19 cellular contexts compared by ENCODE assay signal in genomic region chr5:42621242-42621641, GRCh38.
DNase-seq lines count a peak whose midpoint lies in the region; ATAC-seq, FAIRE-seq and TF ChIP-seq lines count a peak whose summit lies in the region.
"Had no signal": no experiment of that assay in that cellular context is flagged by ENCODE, and none has a peak within 500 bp of the region (broad histone marks: within the 10 kb centered on the region; RNA-seq: fewer than 3 reads in every experiment).

No MANE protein-coding gene starts in this region.

- peaks cover 3% of the 10 kb centered on the region for H3K9me3 Mint-ChIP-seq in activated B cell treated with CpG ODN at 0.5 μM for 24 hours
- H3K9me3 Mint-ChIP-seq: activated T-helper 2 cell treated with anti-CD3 and anti-CD28 coated beads, Interferon-gamma antibody, Interleukin-2, Interleukin-4, amounts not matched to agents 10 μg/mL and 5 μg/mL and 100 μg/mL, durations not matched to agents 14 hours and 24 hours and 36 hours; neural crest cell had no signal

- peaks cover 3% of the 10 kb centered on the region for H3K36me3 Mint-ChIP-seq in activated B cell treated with CpG ODN at 0.5 μM for 24 hours (ENCODE audit: low read depth)

- peak overlapping the region; percentile 91 for H3K27ac Mint-ChIP-seq in activated B cell treated with CpG ODN at 0.5 μM for 24 hours
- H3K27ac Mint-ChIP-seq: activated T-helper 2 cell treated with anti-CD3 and anti-CD28 coated beads, Interferon-gamma antibody, Interleukin-2, Interleukin-4, amounts not matched to agents 10 μg/mL and 5 μg/mL and 100 μg/mL, durations not matched to agents 14 hours and 24 hours and 36 hours had no signal

- no peak overlapping the region for H2AFZ ChIP-seq in hepatocyte

- H3K9me3 ChIP-seq in HEK293 (ENCODE audit: control insufficient read depth, insufficient read depth, low read depth, low read length) (no peaks in the 10 kb centered on the region), mesodermal cell (ENCODE audit: control insufficient read depth, low read length) (no peaks in the 10 kb centered on the region), stomach (no peaks in the 10 kb centered on the region), hepatocyte (ENCODE audit: low read depth) (no peaks in the 10 kb centered on the region)
- H3K9me3 ChIP-seq: adrenal gland, testis had no signal

- CTCF ChIA-PET in HEK293 (lab: Yijun Ruan, JAX) (no interaction called here), activated B cell treated with CpG ODN at 0.5 μM for 24 hours (lab: Charles Lee) (interaction anchor here (0.9 kb wide), 1 partner anchor 38 kb away, joined by 3 read pairs; no protein-coding TSS in a partner anchor)

- H3K36me3 ChIP-seq in HEK293 (ENCODE audit: control insufficient read depth in 2 of 2, insufficient read depth in 1 of 2, low read length in 2 of 2) (no peaks in the 10 kb centered on the region), mesodermal cell (ENCODE audit: control insufficient read depth, insufficient read depth, low read length) (no peaks in the 10 kb centered on the region), stomach (no peaks in the 10 kb centered on the region), hepatocyte (replicated peaks; ENCODE audit: insufficient read depth, low read depth) (no peaks in the 10 kb centered on the region)
- H3K36me3 ChIP-seq: adrenal gland had no signal

- H3K4me3 ChIP-seq in HEK293 (ENCODE audit: low read depth, low read length) (no peak overlapping the region), mesodermal cell (ENCODE audit: extremely low read depth, insufficient read depth, low read length, poor library complexity, severe bottlenecking) (no peak overlapping the region), stomach (no peak overlapping the region), hepatocyte (no peak overlapping the region)
- H3K4me3 ChIP-seq: adrenal gland, testis had no signal

- ATAC-seq in activated B cell treated with CpG ODN at 0.5 μM for 24 hours (ENCODE audit: low read depth), result peak; percentile 77

- FAIRE-seq in H54 (lab: Jason Lieb, UNC), result no peak

- H3K4me1 Mint-ChIP-seq in activated B cell treated with CpG ODN at 0.5 μM for 24 hours, result peaks cover 47% of the 10 kb centered on the region

- POLR2A ChIA-PET in HEK293 (lab: Yijun Ruan, JAX) (no interaction called here), activated B cell treated with CpG ODN at 0.5 μM for 24 hours (lab: Charles Lee) (interaction anchor here (0.5 to 0.8 kb wide), 3 partner anchors 9 to 500 kb away, joined by 3 read pairs; no protein-coding TSS in a partner anchor)

- DNase-seq in activated B cell treated with CpG ODN at 0.5 μM for 24 hours (no peak), stomach (no peak), NCI-H1694 treated with DMSO at 0.1 percent for 48 hours (lab: John Stamatoyannopoulos, UW) (no peak), hepatocyte (ENCODE audit: low spot score) (no peak), H54 (ENCODE audit: insufficient read length, low spot score) (no peak)
- DNase-seq in activated CD8-positive, alpha-beta memory T cell treated with anti-CD3 and anti-CD28 coated beads, Interleukin-2, amount 50 U/mL, for 48 hours, result no peak
- DNase-seq: activated CD4-positive, CD25-positive, alpha-beta regulatory T cell; adrenal gland; DMS 273 treated with DMSO at 0.1 percent for 48 hours; effector CD8-positive, alpha-beta T cell; kidney glomerular epithelial cell; NCI-H526 treated with DMSO at 0.1 percent for 48 hours; retina; stimulated activated CD4-positive, alpha-beta T cell treated with anti-CD3 and anti-CD28 coated beads, Interleukin-2, amount 100 ng/mL, for 24 hours; testis had no signal

- peaks cover 2% of the 10 kb centered on the region for H3K27me3 Mint-ChIP-seq in activated B cell treated with CpG ODN at 0.5 μM for 24 hours

- no peak for TF ChIP-seq EP300 in stomach (IDR thresholded peaks at IDR 0.05)

- intact Hi-C loops in activated B cell treated with CpG ODN at 0.5 μM for 24 hours (cut with micrococcal nuclease), result no loop called here
- intact Hi-C loops in stomach (cut with DNase I; ENCODE audit: low total_unique reads), result no loop called here

- no peaks in the 10 kb centered on the region for H4K20me1 ChIP-seq in hepatocyte (ENCODE audit: insufficient read depth, poor library complexity, severe bottlenecking)

- peaks cover 4% of the 10 kb centered on the region for H3K79me2 ChIP-seq in hepatocyte

- H3K27me3 ChIP-seq in stomach (no peaks in the 10 kb centered on the region), hepatocyte (no peaks in the 10 kb centered on the region)
- H3K27me3 ChIP-seq: adrenal gland, testis had no signal

- peak overlapping the region; percentile 56 for H3K4me3 Mint-ChIP-seq in activated B cell treated with CpG ODN at 0.5 μM for 24 hours
- H3K4me3 Mint-ChIP-seq: neural crest cell had no signal

- 89 to 90% methylated on average over 1 of the region's 3 CpGs for WGBS in mesodermal cell (ENCODE audit: insufficient coverage in 2 of 2), 2 experiments
- WGBS in stomach, 5 donors, result 64 to 70% (median 65%) methylated on average over 3 of the region's 3 CpGs
- 67% methylated on average over 3 of the region's 3 CpGs for whole genome bisulfite sequencing in hepatocyte (ENCODE audit: low lambda C conversion rate, missing lambda C conversion rate)

- H3K4me1 ChIP-seq in HEK293 (ENCODE audit: control insufficient read depth, insufficient read depth, low read length) (peaks cover 4% of the 10 kb centered on the region), mesodermal cell (ENCODE audit: control insufficient read depth, insufficient read depth, low read length, poor library complexity, severe bottlenecking) (peaks cover 15% of the 10 kb centered on the region), stomach (peaks cover 0 to 26% (median 12%) of the 10 kb centered on the region in 4 donors), hepatocyte (ENCODE audit: insufficient read depth) (peaks cover 9% of the 10 kb centered on the region)

- TF ChIP-seq CTCF in HEK293 (tag by site-specific recombination; IDR thresholded peaks at IDR 0.05) (no peak), activated B cell treated with CpG ODN at 0.5 μM for 24 hours (IDR thresholded peaks at IDR 0.05) (no peak), stomach (IDR thresholded peaks at IDR 0.05) (no peak), hepatocyte (IDR thresholded peaks at IDR 0.05; ENCODE audit: poor library complexity) (no peak)

- TF ChIP-seq POLR2A in stomach (IDR thresholded peaks at IDR 0.05) (no peak), H54 (IDR thresholded peaks at IDR 0.05; ENCODE audit: low read depth, low read length) (no peak)

- H3K27ac ChIP-seq in HEK293 (ENCODE audit: extremely low read depth, low read depth, low read length) (peak overlapping the region; percentile 0; the same call in 1 of the 2 replicates), mesodermal cell (ENCODE audit: low read depth, low read length, severe bottlenecking) (peak overlapping the region; percentile 37), stomach (peak overlapping the region in 3 of 5 donors; percentile 37 to 50 (median 37)), hepatocyte (no peak overlapping the region)
- H3K27ac ChIP-seq: testis had no signal

- no peak overlapping the region for H3K4me2 ChIP-seq in hepatocyte

- no peaks in the 10 kb centered on the region for H3K9me2 ChIP-seq in hepatocyte (replicated peaks; ENCODE audit: insufficient read depth)

TF ChIP-seq in HEK293, 187 proteins besides CTCF, POLR2A, EP300 and RAD21 (continues in another document):
- no peak for TF ChIP-seq ZNF354C (tag by site-specific recombination; IDR thresholded peaks at IDR 0.05; ENCODE audit: borderline replicate concordance, low read depth)
- no peak for TF ChIP-seq ZNF175 (tag by site-specific recombination; IDR thresholded peaks at IDR 0.05)
- TF ChIP-seq OSR2 (tag by site-specific recombination; IDR thresholded peaks at IDR 0.05), result no peak
- TF ChIP-seq ZNF426 (tag by site-specific recombination; IDR thresholded peaks at IDR 0.05), result no peak
- TF ChIP-seq MYNN (tag by site-specific recombination; IDR thresholded peaks at IDR 0.05; ENCODE audit: borderline replicate concordance), result no peak
- no peak for TF ChIP-seq ZBTB10 (tag by site-specific recombination; IDR thresholded peaks at IDR 0.05)
- no peak for TF ChIP-seq ZNF548 (tag by site-specific recombination; IDR thresholded peaks at IDR 0.05)
- TF ChIP-seq, protein P1, sequence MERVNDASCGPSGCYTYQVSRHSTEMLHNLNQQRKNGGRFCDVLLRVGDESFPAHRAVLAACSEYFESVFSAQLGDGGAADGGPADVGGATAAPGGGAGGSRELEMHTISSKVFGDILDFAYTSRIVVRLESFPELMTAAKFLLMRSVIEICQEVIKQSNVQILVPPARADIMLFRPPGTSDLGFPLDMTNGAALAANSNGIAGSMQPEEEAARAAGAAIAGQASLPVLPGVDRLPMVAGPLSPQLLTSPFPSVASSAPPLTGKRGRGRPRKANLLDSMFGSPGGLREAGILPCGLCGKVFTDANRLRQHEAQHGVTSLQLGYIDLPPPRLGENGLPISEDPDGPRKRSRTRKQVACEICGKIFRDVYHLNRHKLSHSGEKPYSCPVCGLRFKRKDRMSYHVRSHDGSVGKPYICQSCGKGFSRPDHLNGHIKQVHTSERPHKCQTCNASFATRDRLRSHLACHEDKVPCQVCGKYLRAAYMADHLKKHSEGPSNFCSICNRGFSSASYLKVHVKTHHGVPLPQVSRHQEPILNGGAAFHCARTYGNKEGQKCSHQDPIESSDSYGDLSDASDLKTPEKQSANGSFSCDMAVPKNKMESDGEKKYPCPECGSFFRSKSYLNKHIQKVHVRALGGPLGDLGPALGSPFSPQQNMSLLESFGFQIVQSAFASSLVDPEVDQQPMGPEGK (tag by site-specific recombination; IDR thresholded peaks at IDR 0.05), result no peak
- no peak for TF ChIP-seq ZBTB20 (tag by site-specific recombination; IDR thresholded peaks at IDR 0.05)
- TF ChIP-seq ZNF416 (tag by site-specific recombination; IDR thresholded peaks at IDR 0.05), result no peak
